ENCODE assay signal across 27 cellular contexts in genomic region chr3:121913305-121913704, GRCh38. TPM values are rescaled to one million over a fixed set of nuclear protein-coding genes. Genes with fewer than 3 reads are reported as not detected.
DNase-seq lines count a peak whose midpoint lies in the region; ATAC-seq and TF ChIP-seq lines count a peak whose summit lies in the region.
"Had no signal": no experiment of that assay in that cellular context is flagged by ENCODE, and none has a peak within 500 bp of the region (broad histone marks: within the 10 kb centered on the region; RNA-seq: fewer than 3 reads in every experiment).

No MANE protein-coding gene starts in this region.

- no peak overlapping the region for H3K4me3 Mint-ChIP-seq in activated T-cell treated with anti-CD3 and anti-CD28 coated beads, Interleukin-2, amount 50 U/mL, for 24 hours
- H3K4me3 Mint-ChIP-seq in activated T-cell treated with anti-CD3 and anti-CD28 coated beads, Interleukin-2, amount 50 U/mL, for 4 hours = no peak overlapping the region
- H3K4me3 Mint-ChIP-seq in activated T-helper 1 cell treated with anti-CD3 and anti-CD28 coated beads, Interleukin-12 subunit alpha, Interleukin-12 subunit beta, Interleukin-2, Interleukin-4 antibody, amounts not matched to agents 30 ng/mL and 10 ng/mL and 1 ng/mL, durations not matched to agents 14 hours and 24 hours and 36 hours = no peak overlapping the region
- H3K4me3 Mint-ChIP-seq in memory B cell = no peak overlapping the region
- H3K4me3 Mint-ChIP-seq: CD8-positive, alpha-beta T cell; IgD-negative memory B cell had no signal

- TF ChIP-seq CTCF in thoracic aorta (IDR thresholded peaks at IDR 0.05) = no peak

- peaks cover 10% of the 10 kb centered on the region for H3K4me1 Mint-ChIP-seq in activated T-cell treated with anti-CD3 and anti-CD28 coated beads, Interleukin-2, amount 50 U/mL, for 24 hours (ENCODE audit: low read depth)
- H3K4me1 Mint-ChIP-seq in activated T-cell treated with anti-CD3 and anti-CD28 coated beads, Interleukin-2, amount 50 U/mL, for 4 hours (ENCODE audit: low read depth) = no peaks in the 10 kb centered on the region
- peaks cover 17% of the 10 kb centered on the region for H3K4me1 Mint-ChIP-seq in activated T-helper 1 cell treated with anti-CD3 and anti-CD28 coated beads, Interleukin-12 subunit alpha, Interleukin-12 subunit beta, Interleukin-2, Interleukin-4 antibody, amounts not matched to agents 30 ng/mL and 10 ng/mL and 1 ng/mL, durations not matched to agents 14 hours and 24 hours and 36 hours (ENCODE audit: low read depth)
- peaks cover 7% of the 10 kb centered on the region for H3K4me1 Mint-ChIP-seq in memory B cell

- no peak for DNase-seq in activated T-cell treated with anti-CD3 and anti-CD28 coated beads, Interleukin-2, amount 50 U/mL, for 24 hours
- DNase-seq in activated T-cell treated with anti-CD3 and anti-CD28 coated beads, Interleukin-2, amount 50 U/mL, for 4 hours = no peak
- no peak for DNase-seq in activated T-helper 1 cell treated with anti-CD3 and anti-CD28 coated beads, Interleukin-12 subunit alpha, Interleukin-12 subunit beta, Interleukin-2, Interleukin-4 antibody, amounts not matched to agents 30 ng/mL and 10 ng/mL and 1 ng/mL, durations not matched to agents 14 hours and 24 hours and 36 hours (ENCODE audit: low spot score)
- DNase-seq in memory B cell (ENCODE audit: low spot score in 2 of 2) = no peak
- DNase-seq in thoracic aorta (ENCODE audit: low spot score) = no peak
- DNase-seq: C1 segment of cervical spinal cord; Caco-2; CD8-positive, alpha-beta T cell; DMS 273 treated with DMSO at 0.1 percent for 48 hours; DMS79; EL; GDM1; HCEC 1CT; MM.1S; NCI-H1694; NCI-H2029 treated with DMSO at 0.1 percent for 48 hours; NCI-H2227 treated with DMSO at 0.1 percent for 48 hours; NCI-H526 treated with DMSO at 0.1 percent for 48 hours; PC-9 had no signal

- H3K27me3 ChIP-seq in thoracic aorta (replicated peaks; ENCODE audit: insufficient read depth) = no peaks in the 10 kb centered on the region
- H3K27me3 ChIP-seq: SJSA1 had no signal

- no peaks in the 10 kb centered on the region for H3K27me3 Mint-ChIP-seq in activated T-cell treated with anti-CD3 and anti-CD28 coated beads, Interleukin-2, amount 50 U/mL, for 24 hours
- H3K27me3 Mint-ChIP-seq in activated T-cell treated with anti-CD3 and anti-CD28 coated beads, Interleukin-2, amount 50 U/mL, for 4 hours (ENCODE audit: low read depth) = no peaks in the 10 kb centered on the region
- no peaks in the 10 kb centered on the region for H3K27me3 Mint-ChIP-seq in activated T-helper 1 cell treated with anti-CD3 and anti-CD28 coated beads, Interleukin-12 subunit alpha, Interleukin-12 subunit beta, Interleukin-2, Interleukin-4 antibody, amounts not matched to agents 30 ng/mL and 10 ng/mL and 1 ng/mL, durations not matched to agents 14 hours and 24 hours and 36 hours (ENCODE audit: insufficient read depth)
- no peaks in the 10 kb centered on the region for H3K27me3 Mint-ChIP-seq in memory B cell
- H3K27me3 Mint-ChIP-seq: IgD-negative memory B cell had no signal

- H3K4me3 ChIP-seq in thoracic aorta = peak overlapping the region; percentile 62
- H3K4me3 ChIP-seq: PC-9, SJSA1 had no signal

- H3K9me3 ChIP-seq in thoracic aorta = no peaks in the 10 kb centered on the region
- H3K9me3 ChIP-seq: Caco-2, SJSA1 had no signal

- H3K27ac Mint-ChIP-seq in activated T-cell treated with anti-CD3 and anti-CD28 coated beads, Interleukin-2, amount 50 U/mL, for 24 hours = peak overlapping the region; percentile 19
- peak overlapping the region; percentile 11 for H3K27ac Mint-ChIP-seq in activated T-helper 1 cell treated with anti-CD3 and anti-CD28 coated beads, Interleukin-12 subunit alpha, Interleukin-12 subunit beta, Interleukin-2, Interleukin-4 antibody, amounts not matched to agents 30 ng/mL and 10 ng/mL and 1 ng/mL, durations not matched to agents 14 hours and 24 hours and 36 hours
- H3K27ac Mint-ChIP-seq in memory B cell = peak overlapping the region; percentile 15
- H3K27ac Mint-ChIP-seq: CD8-positive, alpha-beta T cell had no signal

- H3K4me1 ChIP-seq in thoracic aorta (ENCODE audit: control insufficient read depth in 1 of 2, low read depth in 2 of 2) = peaks cover 0 to 4% of the 10 kb centered on the region in 2 donors
- H3K4me1 ChIP-seq: Caco-2, SJSA1 had no signal

- no peak overlapping the region for H3K27ac ChIP-seq in thoracic aorta
- H3K27ac ChIP-seq: HL-60, KMS-11, PC-9, SJSA1 had no signal

- no peak for ATAC-seq in activated T-cell treated with anti-CD3 and anti-CD28 coated beads, Interleukin-2, amount 50 U/mL, for 4 hours
- ATAC-seq in memory B cell (ENCODE audit: low read depth) (no peak), thoracic aorta (ENCODE audit: insufficient number of reproducible peaks, low FRiP score, low read depth) (no peak), HG03045 (IDR thresholded peaks at IDR 0.05; ENCODE audit: unreplicated experiment) (no peak), HG02610 (IDR thresholded peaks at IDR 0.05; ENCODE audit: unreplicated experiment) (no peak)
- ATAC-seq: CD8-positive, alpha-beta T cell; Right ventricle myocardium inferior had no signal

- H3K36me3 Mint-ChIP-seq in activated T-cell treated with anti-CD3 and anti-CD28 coated beads, Interleukin-2, amount 50 U/mL, for 24 hours (ENCODE audit: low read depth) = peaks cover 11% of the 10 kb centered on the region
- peaks cover 19% of the 10 kb centered on the region for H3K36me3 Mint-ChIP-seq in activated T-cell treated with anti-CD3 and anti-CD28 coated beads, Interleukin-2, amount 50 U/mL, for 4 hours (ENCODE audit: insufficient read depth)
- H3K36me3 Mint-ChIP-seq in activated T-helper 1 cell treated with anti-CD3 and anti-CD28 coated beads, Interleukin-12 subunit alpha, Interleukin-12 subunit beta, Interleukin-2, Interleukin-4 antibody, amounts not matched to agents 30 ng/mL and 10 ng/mL and 1 ng/mL, durations not matched to agents 14 hours and 24 hours and 36 hours (ENCODE audit: low read depth) = peaks cover 14% of the 10 kb centered on the region
- peaks cover 60% of the 10 kb centered on the region for H3K36me3 Mint-ChIP-seq in memory B cell

- H3K9me3 Mint-ChIP-seq in activated T-cell treated with anti-CD3 and anti-CD28 coated beads, Interleukin-2, amount 50 U/mL, for 24 hours = peaks cover 2% of the 10 kb centered on the region
- H3K9me3 Mint-ChIP-seq in activated T-cell treated with anti-CD3 and anti-CD28 coated beads, Interleukin-2, amount 50 U/mL, for 4 hours = peaks cover 3% of the 10 kb centered on the region
- peaks cover 4% of the 10 kb centered on the region for H3K9me3 Mint-ChIP-seq in activated T-helper 1 cell treated with anti-CD3 and anti-CD28 coated beads, Interleukin-12 subunit alpha, Interleukin-12 subunit beta, Interleukin-2, Interleukin-4 antibody, amounts not matched to agents 30 ng/mL and 10 ng/mL and 1 ng/mL, durations not matched to agents 14 hours and 24 hours and 36 hours
- H3K9me3 Mint-ChIP-seq in memory B cell = peaks cover 1% of the 10 kb centered on the region

- intact Hi-C loops in activated T-helper 1 cell treated with anti-CD3 and anti-CD28 coated beads, Interleukin-12 subunit alpha, Interleukin-12 subunit beta, Interleukin-2, Interleukin-4 antibody, amounts not matched to agents 30 ng/mL and 10 ng/mL and 1 ng/mL, durations not matched to agents 14 hours and 24 hours and 36 hours (cut with micrococcal nuclease) = loop anchor here (1.0 to 5.0 kb wide), 2 partner anchors 84 to 191 kb away; no protein-coding TSS in a partner anchor

- H3K36me3 ChIP-seq in thoracic aorta = no peaks in the 10 kb centered on the region
- H3K36me3 ChIP-seq: SJSA1 had no signal

RNA-seq across cellular contexts. Expression of gene SLC15A2, which starts 19.1 kb away (rescaled TPM):
- total RNA-seq in activated T-cell treated with anti-CD3 and anti-CD28 coated beads, Interleukin-2, amount 50 U/mL, for 4 hours = under 1 TPM; 0.45 to 0.92 (median 0.66) TPM
- total RNA-seq in activated T-helper 1 cell treated with anti-CD3 and anti-CD28 coated beads, Interleukin-12 subunit alpha, Interleukin-12 subunit beta, Interleukin-2, Interleukin-4 antibody, amounts not matched to agents 30 ng/mL and 10 ng/mL and 1 ng/mL, durations not matched to agents 14 hours and 24 hours and 36 hours = 3.2 and 3.3 TPM in 2 replicates
- total RNA-seq in thoracic aorta = 1 to 10 TPM; 4.7 to 5.1 TPM
- total RNA-seq: A172, SJSA1 had no signal
